In the genomic region with DNA sequence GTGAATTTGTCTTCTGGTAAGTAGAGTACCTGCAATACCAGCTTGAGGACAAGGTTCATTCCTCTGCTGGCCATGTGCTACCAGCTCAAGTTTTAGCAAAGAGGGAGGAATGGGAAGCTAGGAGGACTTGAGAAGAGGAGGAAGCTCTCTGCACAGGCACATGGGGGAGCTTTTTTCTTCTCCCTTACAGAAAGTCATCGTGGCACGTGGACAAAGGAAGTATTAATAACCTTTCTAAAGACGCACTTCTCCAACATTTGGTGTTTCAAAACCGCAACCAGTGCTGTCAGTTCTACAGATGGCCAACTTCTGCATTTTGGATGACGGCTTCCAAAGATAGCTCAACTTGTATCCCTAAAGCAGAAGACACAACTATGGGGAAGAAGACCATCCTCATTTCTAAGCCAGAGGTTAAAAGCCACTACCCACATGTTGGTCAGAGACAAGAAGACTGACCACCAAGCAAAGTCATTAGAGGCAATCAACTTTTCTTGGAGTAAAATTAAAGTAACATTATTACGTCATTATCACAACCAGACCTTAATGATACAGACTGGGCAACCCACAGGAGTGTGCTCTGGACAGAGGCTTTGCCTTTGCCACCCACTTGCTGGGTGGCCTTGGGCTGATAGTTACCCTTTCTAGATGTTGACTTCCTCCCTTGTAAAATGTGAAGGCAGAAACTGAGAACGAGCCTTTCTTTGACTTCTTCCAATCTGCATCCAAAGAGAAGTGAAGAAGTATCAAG, we compare ENCODE assay signal across 13 cellular contexts. TPM values are rescaled to one million over a fixed set of nuclear protein-coding genes. Genes with fewer than 3 reads are reported as not detected.
DNase-seq lines count a peak whose midpoint lies in the region; ATAC-seq and TF ChIP-seq lines count a peak whose summit lies in the region.
"Had no signal": no experiment of that assay in that cellular context is flagged by ENCODE, and none has a peak within 500 bp of the region (broad histone marks: within the 10 kb centered on the region; RNA-seq: fewer than 3 reads in every experiment).

No MANE protein-coding gene starts in this region.

- ATAC-seq in activated B cell treated with CpG ODN at 0.5 μM for 24 hours (ENCODE audit: low read depth) (peak; percentile 88), naive B cell (ENCODE audit: low read depth in 2 of 2) (peak; percentile 93 to 96), GM19467 (IDR thresholded peaks at IDR 0.05; ENCODE audit: unreplicated experiment) (no peak), HG02884 (IDR thresholded peaks at IDR 0.05; ENCODE audit: unreplicated experiment) (no peak), GM21447 (IDR thresholded peaks at IDR 0.05; ENCODE audit: unreplicated experiment) (no peak)

- no peaks in the 10 kb centered on the region for H3K36me3 Mint-ChIP-seq in activated B cell treated with CpG ODN at 0.5 μM for 24 hours (ENCODE audit: low read depth)
- H3K36me3 Mint-ChIP-seq in naive B cell = no peaks in the 10 kb centered on the region

- POLR2A ChIA-PET in activated B cell treated with CpG ODN at 0.5 μM for 24 hours (lab: Charles Lee) = interaction anchor here (0.6 to 1.3 kb wide), 5 partner anchors 12 to 106 kb away, joined by 3 to 8 read pairs (median 4); a partner anchor contains a TSS

- DNase-seq in GM12864 (ENCODE audit: low read depth) = peak; percentile 71
- DNase-seq in KG1 (lab: John Stamatoyannopoulos, UW) = peak; percentile 65
- no peak for DNase-seq in activated B cell treated with CpG ODN at 0.5 μM for 24 hours
- DNase-seq in naive B cell = peak; percentile 84
- no peak for DNase-seq in T1000 (lab: John Stamatoyannopoulos, UW)
- DNase-seq: activated CD8-positive, alpha-beta memory T cell treated with anti-CD3 and anti-CD28 coated beads for 24 hours; CD8-positive, alpha-beta memory T cell; HCEC 1CT; NCI-H2107 had no signal

- TF ChIP-seq CTCF in GM12864 (IDR thresholded peaks at IDR 0.05; ENCODE audit: low read depth, low read length, missing control alignments) (no peak), activated B cell treated with CpG ODN at 0.5 μM for 24 hours (IDR thresholded peaks at IDR 0.05) (no peak)

- H3K4me3 ChIP-seq in GM12864 (ENCODE audit: low read depth, low read length) = no peak overlapping the region
- H3K4me3 ChIP-seq: SK-N-MC had no signal

- intact Hi-C loops in activated B cell treated with CpG ODN at 0.5 μM for 24 hours (cut with micrococcal nuclease) = loop anchor here (1.0 kb wide), 3 partner anchors 12 to 108 kb away; a partner anchor contains a TSS

- CTCF ChIA-PET in activated B cell treated with CpG ODN at 0.5 μM for 24 hours (lab: Charles Lee) = interaction anchor here (1.0 to 1.6 kb wide), 2 partner anchors 70 to 106 kb away, joined by 3 to 9 read pairs; no protein-coding TSS in a partner anchor

- H3K4me3 Mint-ChIP-seq in activated B cell treated with CpG ODN at 0.5 μM for 24 hours (peak overlapping the region; percentile 47), naive B cell (peak overlapping the region in 7 of 8 donors; percentile 25 to 82 (median 47))
- H3K4me3 Mint-ChIP-seq: CD8-positive, alpha-beta memory T cell had no signal

- H3K9me3 Mint-ChIP-seq in activated B cell treated with CpG ODN at 0.5 μM for 24 hours (no peaks in the 10 kb centered on the region), naive B cell (no peaks in the 10 kb centered on the region)
- H3K9me3 Mint-ChIP-seq: CD8-positive, alpha-beta memory T cell had no signal

- H3K27ac Mint-ChIP-seq in activated B cell treated with CpG ODN at 0.5 μM for 24 hours = peak overlapping the region; percentile 68
- peak overlapping the region; percentile 86 to 98 (median 93) for H3K27ac Mint-ChIP-seq in naive B cell
- H3K27ac Mint-ChIP-seq: CD8-positive, alpha-beta memory T cell had no signal

- peaks cover 25% of the 10 kb centered on the region for H3K4me1 Mint-ChIP-seq in activated B cell treated with CpG ODN at 0.5 μM for 24 hours
- H3K4me1 Mint-ChIP-seq in naive B cell = peaks cover 18 to 26% (median 25%) of the 10 kb centered on the region in 3 donors
- H3K4me1 Mint-ChIP-seq: CD8-positive, alpha-beta memory T cell had no signal

- H3K27me3 Mint-ChIP-seq in activated B cell treated with CpG ODN at 0.5 μM for 24 hours (no peaks in the 10 kb centered on the region), naive B cell (no peaks in the 10 kb centered on the region)

RNA-seq across cellular contexts. Expression of a gene that starts 12.3 kb away (rescaled TPM):
- total RNA-seq in activated B cell treated with CpG ODN at 0.5 μM for 24 hours = 124 and 130 TPM in 2 replicates
- polyA plus RNA-seq in naive B cell (ENCODE audit: low read depth in 6 of 6) = 100 to 1,000 TPM; 228 to 283 (median 252) TPM

Comparison
In these comparisons a context has a peak if more than half of its experiments do, and no peak if none do; other contexts are left out.
1. DNase-seq: peak in GM12864 (single experiment), KG1 (single experiment) and naive B cell (single experiment); none in activated B cell treated with CpG ODN at 0.5 μM for 24 hours (single experiment) and T1000 (single experiment).
2. ATAC-seq: peak in activated B cell treated with CpG ODN at 0.5 μM for 24 hours (single experiment) and naive B cell (2 of 2); none in GM19467 (single experiment), HG02884 (single experiment) and GM21447 (single experiment).